Comparison of ENCODE assay signal across 25 cellular contexts in the genomic region with DNA sequence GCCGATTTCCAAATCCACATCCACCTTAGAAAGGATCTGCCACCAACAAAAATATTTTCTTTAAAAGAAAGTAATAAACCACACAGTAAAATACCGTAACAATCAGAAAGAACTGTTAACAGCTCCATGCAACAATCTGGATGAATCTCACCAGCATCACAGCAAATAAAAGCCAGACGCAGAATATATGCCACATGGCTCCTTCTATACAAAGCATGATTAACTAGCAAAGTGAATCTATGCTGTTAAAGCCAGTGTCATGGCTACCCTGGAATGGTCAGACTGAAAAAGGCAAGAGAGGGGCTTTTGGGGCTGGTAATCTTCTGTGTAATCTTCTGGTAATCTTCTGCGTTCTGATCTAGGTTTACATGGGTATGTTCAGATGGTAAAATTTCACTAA.
"Had no signal": no experiment of that assay in that cellular context is flagged by ENCODE, and none has a peak within 500 bp of the region (broad histone marks: within the 10 kb centered on the region; RNA-seq: fewer than 3 reads in every experiment).

No MANE protein-coding gene starts in this region.

- H3K36me3 ChIP-seq: prostate gland had no signal

- H3K9me3 Mint-ChIP-seq: endodermal cell; nephron; neural progenitor cell; stimulated activated effector memory CD8-positive, alpha-beta T cell treated with anti-CD3 and anti-CD28 coated beads, Interleukin-12 subunit alpha, Interleukin-12 subunit beta, amount 100 ng/mL, for 72 hours had no signal

- H3K9me3 ChIP-seq: gastrocnemius medialis, prostate gland, sigmoid colon, stomach, thyroid gland, vagina had no signal

- H3K4me1 ChIP-seq: neural progenitor cell, prostate gland, thyroid gland had no signal

- H3K27me3 Mint-ChIP-seq: dendritic cell treated with granulocyte-macrophage colony-stimulating factor and Interleukin-4, amounts not matched to agents 40 ng/mL and 50 ng/mL, for 4 days; naive thymus-derived CD4-positive, alpha-beta T cell had no signal

- ATAC-seq: esophagus mucosa; gastrocnemius medialis; left lobe of liver; naive thymus-derived CD4-positive, alpha-beta T cell; right cardiac atrium; stimulated activated effector memory CD8-positive, alpha-beta T cell treated with anti-CD3 and anti-CD28 coated beads, Interleukin-12 subunit alpha, Interleukin-12 subunit beta, amount 100 ng/mL, for 72 hours had no signal

- DNase-seq: effector CD8-positive, alpha-beta T cell; endodermal cell; foreskin fibroblast; gastrocnemius medialis; head of caudate nucleus; mesendoderm; midbrain; naive thymus-derived CD4-positive, alpha-beta T cell; right cardiac atrium; sigmoid colon; stimulated activated CD4-positive, alpha-beta T cell treated with anti-CD3 and anti-CD28 coated beads, Interleukin-2, amount 100 ng/mL, for 24 hours; stimulated activated CD4-positive, alpha-beta T cell treated with anti-CD3 and anti-CD28 coated beads, Interleukin-4, amount 100 ng/mL, for 24 hours; stimulated activated naive CD4-positive, alpha-beta T cell treated with Interleukin-2 at 50 U/mL for 16 hours; stomach; thyroid gland; trophoblast cell had no signal

- H3K4me3 Mint-ChIP-seq: dendritic cell treated with granulocyte-macrophage colony-stimulating factor and Interleukin-4, amounts not matched to agents 40 ng/mL and 50 ng/mL, for 4 days; endodermal cell; naive thymus-derived CD4-positive, alpha-beta T cell; nephron; neural progenitor cell; stimulated activated effector memory CD8-positive, alpha-beta T cell treated with anti-CD3 and anti-CD28 coated beads, Interleukin-12 subunit alpha, Interleukin-12 subunit beta, amount 100 ng/mL, for 72 hours had no signal

- H3K27ac ChIP-seq: epithelial cell of prostate, neural progenitor cell, prostate gland, sigmoid colon, stomach, thyroid gland, vagina had no signal

- H3K4me3 ChIP-seq: gastrocnemius medialis, neural progenitor cell, prostate gland, sigmoid colon, stomach, thyroid gland, vagina had no signal

- H3K4me1 Mint-ChIP-seq: endodermal cell, nephron, neural progenitor cell had no signal

- H3K27ac Mint-ChIP-seq: dendritic cell treated with granulocyte-macrophage colony-stimulating factor and Interleukin-4, amounts not matched to agents 40 ng/mL and 50 ng/mL, for 4 days; endodermal cell; naive thymus-derived CD4-positive, alpha-beta T cell; nephron; neural progenitor cell; stimulated activated effector memory CD8-positive, alpha-beta T cell treated with anti-CD3 and anti-CD28 coated beads, Interleukin-12 subunit alpha, Interleukin-12 subunit beta, amount 100 ng/mL, for 72 hours had no signal

- H3K27me3 ChIP-seq: gastrocnemius medialis, neural progenitor cell, sigmoid colon, stomach, thyroid gland, vagina had no signal
